ENCODE assay signal across 11 cellular contexts in genomic region chr2:113024730-113025129, GRCh38. TPM values are rescaled to one million over a fixed set of nuclear protein-coding genes. Genes with fewer than 3 reads are reported as not detected.
"Had no signal": no experiment of that assay in that cellular context is flagged by ENCODE, and none has a peak within 500 bp of the region (broad histone marks: within the 10 kb centered on the region; RNA-seq: fewer than 3 reads in every experiment).

No MANE protein-coding gene starts in this region.

- H3K9ac ChIP-seq: KMS-11 had no signal

- H3K9me3 ChIP-seq: HAP-1 had no signal

- H3K4me2 ChIP-seq: GM23338, KMS-11 had no signal

- H3K36me3 ChIP-seq: HAP-1 had no signal

- H3K4me1 ChIP-seq: HAP-1 had no signal

- DNase-seq: H7, HFFc6, IMR-90, KBM-7 had no signal

- H3K27ac ChIP-seq: HL-60, KMS-11 had no signal

- H2AFZ ChIP-seq: GM23338 had no signal

- H3K4me3 ChIP-seq: GM23338, HAP-1 had no signal

- ATAC-seq: GM23338, HCT116 had no signal

RNA-seq across cellular contexts. Expression of gene IL36A, which starts 19.5 kb away (rescaled TPM):
- total RNA-seq: GM23338, H4, H7, HFFc6, HT1080, IMR-90 had no signal
- polyA plus RNA-seq: GM23338, IMR-90 had no signal

RNA-seq across cellular contexts. Expression of gene IL36B, which starts 27.9 kb away (rescaled TPM):
- total RNA-seq: GM23338, H4, H7, HFFc6, HT1080, IMR-90 had no signal
- polyA plus RNA-seq: GM23338, IMR-90 had no signal

RNA-seq across cellular contexts. Expression of gene IL36RN, which starts 34.3 kb away (rescaled TPM):
- total RNA-seq: GM23338, H4, H7, HFFc6, HT1080, IMR-90 had no signal
- polyA plus RNA-seq: GM23338, IMR-90 had no signal

RNA-seq across cellular contexts. Expression of gene IL1F10, which starts 43.0 kb away (rescaled TPM):
- total RNA-seq: GM23338, H4, H7, HFFc6, HT1080, IMR-90 had no signal
- polyA plus RNA-seq: GM23338, IMR-90 had no signal

RNA-seq across cellular contexts. Expression of gene IL36G, which starts 46.9 kb away (rescaled TPM):
- total RNA-seq: GM23338, H4, H7, HFFc6, HT1080, IMR-90 had no signal
- polyA plus RNA-seq: GM23338, IMR-90 had no signal
